In the genomic region with DNA sequence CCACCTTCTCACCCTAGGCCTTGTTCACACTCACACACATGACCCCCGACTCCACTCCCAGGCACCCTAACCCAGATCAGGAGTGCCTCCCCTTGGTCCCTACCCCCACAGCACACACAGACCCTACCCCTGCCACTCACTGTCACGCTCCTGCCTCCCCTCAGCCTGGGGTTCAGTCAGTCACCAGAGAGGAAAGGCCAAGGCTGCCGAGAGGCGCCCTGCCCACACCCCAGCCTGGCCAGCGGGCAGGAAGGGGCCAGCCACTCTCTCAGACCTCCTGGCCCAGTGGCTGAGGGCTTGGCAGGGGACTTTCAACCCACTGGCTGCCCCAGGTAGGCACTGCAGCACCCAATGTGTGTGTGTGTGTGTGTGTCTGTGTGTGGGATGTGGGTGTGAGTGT, we compare ENCODE assay signal across 19 cellular contexts.
A peak's percentile ranks its signal among the peaks of the same experiment; 100 is the strongest.
DNase-seq lines count a peak whose midpoint lies in the region; ATAC-seq, FAIRE-seq and TF ChIP-seq lines count a peak whose summit lies in the region.
"Had no signal": no experiment of that assay in that cellular context is flagged by ENCODE, and none has a peak within 500 bp of the region (broad histone marks: within the 10 kb centered on the region; RNA-seq: fewer than 3 reads in every experiment).

No MANE protein-coding gene starts in this region.

- H2BK120ac ChIP-seq in H1 (replicated peaks; ENCODE audit: low read depth, low read length) (no peak overlapping the region), mesenchymal stem cell (ENCODE audit: low read depth, low read length) (no peak overlapping the region)

- no peak overlapping the region for H3K23ac ChIP-seq in H1 (ENCODE audit: insufficient read length)
- H3K23ac ChIP-seq in mesenchymal stem cell (ENCODE audit: low read length in 2 of 2) = no peak overlapping the region

- WGBS in H1 (ENCODE audit: extremely low coverage in 1 of 2, insufficient coverage in 1 of 2, insufficient read length in 1 of 2, insufficient replicate concordance in 2 of 2, low coverage in 1 of 2, low lambda C conversion rate in 2 of 2, missing lambda C conversion rate in 1 of 2), 2 experiments = 80% methylated on average over 3 of the region's 5 CpGs; no CpG with 5 or more reads in 1 of the 2 experiments
- 92% methylated on average over 5 of the region's 5 CpGs for WGBS in mesenchymal stem cell

- TF ChIP-seq POLR2A in H1 (IDR thresholded peaks at IDR 0.05; ENCODE audit: control extremely low read depth in 1 of 2, low read depth in 2 of 2, low read length in 2 of 2) = no peak

- H2BK15ac ChIP-seq in H1 (ENCODE audit: low read length) (no peak overlapping the region), mesenchymal stem cell (ENCODE audit: low read depth, poor library complexity, severe bottlenecking) (no peak overlapping the region)

- H4K91ac ChIP-seq in H1 (replicated peaks; ENCODE audit: insufficient read length, low read length) (no peak overlapping the region), mesenchymal stem cell (ENCODE audit: low read length) (no peak overlapping the region)

- no peak overlapping the region for H2BK20ac ChIP-seq in H1 (ENCODE audit: low read length)

- H3K23me2 ChIP-seq in H1 (ENCODE audit: low read depth, low read length) = peaks cover 9% of the 10 kb centered on the region; the same call in 1 of the 2 replicates

- H2AK5ac ChIP-seq in H1 (ENCODE audit: low read depth, low read length) (no peak overlapping the region; the same call in 1 of the 2 replicates), mesenchymal stem cell (ENCODE audit: low read length, severe bottlenecking) (no peak overlapping the region)

- H3K36me3 ChIP-seq in BLaER1 (no peaks in the 10 kb centered on the region), H1 (ENCODE audit: control insufficient read depth in 2 of 4, insufficient read depth in 4 of 4, low read length in 3 of 4) (no peaks in the 10 kb centered on the region), mesenchymal stem cell (ENCODE audit: control insufficient read depth in 1 of 2, insufficient read depth in 2 of 2, low read depth in 1 of 2, low read length in 2 of 2) (no peaks in the 10 kb centered on the region)

- no peak overlapping the region for H3K4me3 ChIP-seq in BLaER1
- no peak overlapping the region for H3K4me3 ChIP-seq in H1 (ENCODE audit: extremely low read depth in 1 of 4, insufficient read depth in 2 of 4, low read depth in 3 of 4, low read length in 4 of 4)
- H3K4me3 ChIP-seq in mesenchymal stem cell (ENCODE audit: insufficient read depth in 1 of 2, low read depth in 1 of 2, low read length in 2 of 2) = no peak overlapping the region
- no peak overlapping the region for H3K4me3 ChIP-seq in foreskin fibroblast (ENCODE audit: low read depth in 1 of 2, low read length in 2 of 2)
- H3K4me3 ChIP-seq: GM23248 had no signal

- no peak for FAIRE-seq in H1 (lab: Jason Lieb, UNC)
- FAIRE-seq: A204.1, GM19239 had no signal

- H2BK5ac ChIP-seq in H1 (ENCODE audit: low read depth, low read length) (no peak overlapping the region), mesenchymal stem cell (ENCODE audit: low read depth, low read length, poor library complexity, severe bottlenecking) (no peak overlapping the region)

- H3K4me2 ChIP-seq in BLaER1 (peak overlapping the region; percentile 65; the same call in 1 of the 2 replicates), H1 (ENCODE audit: insufficient read depth in 1 of 2, low read depth in 2 of 2, low read length in 2 of 2) (no peak overlapping the region), mesenchymal stem cell (ENCODE audit: low read length, poor library complexity, severe bottlenecking) (no peak overlapping the region)

- H4K20me1 ChIP-seq in BLaER1 = no peaks in the 10 kb centered on the region
- H4K20me1 ChIP-seq in H1 (replicated peaks in 1 of 2; ENCODE audit: control insufficient read depth in 1 of 2, insufficient read depth in 2 of 2, low read length in 2 of 2) = peaks cover 0 to 8% of the 10 kb centered on the region in 2 experiments

- H3K9me3 ChIP-seq in BLaER1 (peaks cover 16% of the 10 kb centered on the region), H1 (ENCODE audit: insufficient read depth in 2 of 2, low read depth in 1 of 2, low read length in 1 of 2) (peaks cover 8 to 10% of the 10 kb centered on the region in 2 experiments; a peak in 1 of 4 replicates), mesenchymal stem cell (ENCODE audit: control insufficient read depth, low read length) (peaks cover 4% of the 10 kb centered on the region)

- no peaks in the 10 kb centered on the region for H3K79me2 ChIP-seq in H1 (ENCODE audit: control insufficient read depth in 1 of 2, insufficient read depth in 2 of 2, low read length in 2 of 2)

- H4K8ac ChIP-seq in H1 (ENCODE audit: extremely low read depth, insufficient read depth, low read length) (no peak overlapping the region; the same call in 1 of the 2 replicates), mesenchymal stem cell (ENCODE audit: low read length) (no peak overlapping the region)

- H2BK12ac ChIP-seq in H1 (ENCODE audit: low read depth, low read length) (no peak overlapping the region; the same call in 1 of the 2 replicates), mesenchymal stem cell (ENCODE audit: low read length in 2 of 2) (no peak overlapping the region)

- H3K14ac ChIP-seq in H1 (ENCODE audit: insufficient read length) = no peak overlapping the region
- H3K14ac ChIP-seq in mesenchymal stem cell (ENCODE audit: low read length in 2 of 2) = peak overlapping the region in 1 of 2 experiments; percentile 5

- peaks cover 48% of the 10 kb centered on the region for H3K4me1 ChIP-seq in BLaER1
- H3K4me1 ChIP-seq in H1 (replicated peaks in 1 of 4; ENCODE audit: control insufficient read depth in 3 of 4, insufficient read depth in 4 of 4, low read length in 3 of 4) = peaks cover 0 to 4% (median 0%) of the 10 kb centered on the region in 4 experiments; a peak in 1 of 7 replicates
- no peaks in the 10 kb centered on the region for H3K4me1 ChIP-seq in mesenchymal stem cell (ENCODE audit: control insufficient read depth, insufficient read depth, low read depth, low read length)

- no peak overlapping the region for H4K5ac ChIP-seq in H1 (ENCODE audit: insufficient read length, low read depth, low read length)

- H3K4ac ChIP-seq in H1 (replicated peaks; ENCODE audit: insufficient read length, low read depth, low read length) = no peak overlapping the region
- no peak overlapping the region for H3K4ac ChIP-seq in mesenchymal stem cell (ENCODE audit: low read depth in 1 of 2, low read length in 2 of 2)

- no peak for TF ChIP-seq CTCF in H1 (IDR thresholded peaks at IDR 0.05; ENCODE audit: control extremely low read depth in 1 of 3, insufficient read depth in 1 of 3, low read depth in 1 of 3, low read length in 3 of 3)
- no peak for TF ChIP-seq CTCF in foreskin fibroblast (IDR thresholded peaks at IDR 0.05; ENCODE audit: low read depth, low read length)

- no peak for TF ChIP-seq EP300 in H1 (IDR thresholded peaks at IDR 0.05; ENCODE audit: borderline replicate concordance in 1 of 2, low read depth in 2 of 2, low read length in 2 of 2)

- no peak for TF ChIP-seq RAD21 in H1 (IDR thresholded peaks at IDR 0.05 in 1 of 2, conservative IDR thresholded peaks at IDR 0.05 in 1 of 2; ENCODE audit: low read depth in 2 of 2, low read length in 2 of 2)

- DNase-seq in H1 (ENCODE audit: low read depth in 1 of 2, low spot score in 2 of 2) (no peak), mesenchymal stem cell (no peak), foreskin fibroblast (no peak)
- DNase-seq: C1 segment of cervical spinal cord; Calu3; CD4-positive, alpha-beta memory T cell; COR-L47; DMS53; DMS79 treated with DMSO at 0.1 percent for 48 hours; GF-D8; GM23248; H9 had no signal

- H3K18ac ChIP-seq in H1 (ENCODE audit: extremely low read depth, low read length) = no peak overlapping the region
- peak overlapping the region in 1 of 2 experiments; percentile 48 for H3K18ac ChIP-seq in mesenchymal stem cell (ENCODE audit: low read depth in 1 of 2, low read length in 2 of 2)

- H3K27ac ChIP-seq in BLaER1 (peak overlapping the region; percentile 33; the same call in 1 of the 2 replicates), H1 (ENCODE audit: low read depth, low read length) (no peak overlapping the region), mesenchymal stem cell (ENCODE audit: low read length, poor library complexity, severe bottlenecking) (no peak overlapping the region)
- H3K27ac ChIP-seq: 22Rv1, GM23248 had no signal

- no peak for ATAC-seq in HG03135 (IDR thresholded peaks at IDR 0.05; ENCODE audit: unreplicated experiment)
- no peak for ATAC-seq in GM19023 (IDR thresholded peaks at IDR 0.05; ENCODE audit: unreplicated experiment)
- ATAC-seq: HCT116 had no signal

- no peak overlapping the region for H2AFZ ChIP-seq in H1 (ENCODE audit: low read length)
- peak overlapping the region; percentile 6 for H2AFZ ChIP-seq in mesenchymal stem cell (ENCODE audit: low read depth, low read length)
- H2AFZ ChIP-seq: GM23248 had no signal

- no peaks in the 10 kb centered on the region for H3K79me1 ChIP-seq in H1 (ENCODE audit: low read depth, low read length)
- no peaks in the 10 kb centered on the region for H3K79me1 ChIP-seq in mesenchymal stem cell (replicated peaks; ENCODE audit: low read length, poor library complexity, severe bottlenecking)

- H3K27me3 ChIP-seq in BLaER1 (no peaks in the 10 kb centered on the region), H1 (replicated peaks in 1 of 4; ENCODE audit: control insufficient read depth in 3 of 4, extremely low read depth in 1 of 4, insufficient read depth in 3 of 4, low read length in 3 of 4) (no peaks in the 10 kb centered on the region; a peak in 1 of 7 replicates), mesenchymal stem cell (ENCODE audit: control insufficient read depth in 1 of 2, insufficient read depth in 1 of 2, low read length in 2 of 2) (peaks cover 19 to 45% of the 10 kb centered on the region in 2 experiments)

- peak overlapping the region; percentile 100 for H3K56ac ChIP-seq in H1 (replicated peaks; ENCODE audit: insufficient read length, low read depth, low read length)

- CTCF ChIA-PET in H1 (lab: Charles Lee; ENCODE audit: partially characterized antibody) = interaction anchor here (1.4 kb wide), 1 partner anchor 13 kb away, joined by 3 read pairs; no protein-coding TSS in a partner anchor

- POLR2A ChIA-PET in H1 (lab: Charles Lee; ENCODE audit: partially characterized antibody) = no interaction called here

- H3K9ac ChIP-seq in BLaER1 (no peak overlapping the region), H1 (replicated peaks in 1 of 4; ENCODE audit: extremely low read depth in 1 of 4, low read depth in 3 of 4, low read length in 3 of 4) (no peak overlapping the region; a peak in 1 of 7 replicates), mesenchymal stem cell (ENCODE audit: low read length) (no peak overlapping the region)
- H3K9ac ChIP-seq: GM23248 had no signal

TF ChIP-seq in H1, 55 proteins besides CTCF, POLR2A, EP300 and RAD21:
- no peak for TF ChIP-seq CREB1 (IDR thresholded peaks at IDR 0.05)
- TF ChIP-seq GABPA (IDR thresholded peaks at IDR 0.05; ENCODE audit: borderline replicate concordance, insufficient read depth, low read length) = no peak
- TF ChIP-seq YY1 (IDR thresholded peaks at IDR 0.05; ENCODE audit: low read depth, low read length) = no peak
- no peak for TF ChIP-seq HDAC6 (IDR thresholded peaks at IDR 0.05; ENCODE audit: low read depth, low read length)
- no peak for TF ChIP-seq TAF1 (IDR thresholded peaks at IDR 0.05; ENCODE audit: low read depth, low read length)
- TF ChIP-seq POU5F1 (IDR thresholded peaks at IDR 0.05; ENCODE audit: low read depth, low read length) = no peak
- no peak for TF ChIP-seq EGR1 (IDR thresholded peaks at IDR 0.05; ENCODE audit: borderline replicate concordance, low read depth, low read length)
